ENCODE assay signal across 17 cellular contexts in genomic region chr7:137687556-137688280, GRCh38.
DNase-seq lines count a peak whose midpoint lies in the region; ATAC-seq and TF ChIP-seq lines count a peak whose summit lies in the region.
"Had no signal": no experiment of that assay in that cellular context is flagged by ENCODE, and none has a peak within 500 bp of the region (broad histone marks: within the 10 kb centered on the region; RNA-seq: fewer than 3 reads in every experiment).

No MANE protein-coding gene starts in this region.

- H3K4me3 ChIP-seq in MG63 = no peak overlapping the region
- H3K4me3 ChIP-seq in lung = no peak overlapping the region
- H3K4me3 ChIP-seq: thyroid gland had no signal

- 71 to 84% methylated on average over 8 of the region's 8 CpGs for WGBS in lung, 2 donors

- H3K27me3 ChIP-seq in MG63 (no peaks in the 10 kb centered on the region), lung (ENCODE audit: control insufficient read depth, insufficient read depth) (no peaks in the 10 kb centered on the region)
- H3K27me3 ChIP-seq: thyroid gland had no signal

- H3K36me3 ChIP-seq in MG63 (no peaks in the 10 kb centered on the region), lung (ENCODE audit: control insufficient read depth in 2 of 2, insufficient read depth in 2 of 2, low read length in 2 of 2) (no peaks in the 10 kb centered on the region)
- H3K36me3 ChIP-seq: thyroid gland had no signal

- DNase-seq in A172 (ENCODE audit: low spot score) (peak; percentile 10), MG63 (peak; percentile 5), dedifferentiated amniotic fluid mesenchymal stem cell (ENCODE audit: extremely low spot score) (peak; percentile 72), lung (ENCODE audit: low spot score) (no peak)
- no peak for DNase-seq in activated CD8-positive, alpha-beta memory T cell treated with anti-CD3 and anti-CD28 coated beads, Interleukin-2, amount 50 U/mL, for 4 hours
- no peak for DNase-seq in activated effector memory CD4-positive, alpha-beta T cell treated with anti-CD3 and anti-CD28 coated beads, Interleukin-2, amount 50 U/mL, for 16 hours
- DNase-seq: 8988T; activated T-cell treated with anti-CD3 and anti-CD28 coated beads, Interleukin-2, amount 50 U/mL, for 24 hours; CD4-positive, alpha-beta memory T cell; DND-41; NCI-H1694 treated with DMSO at 0.1 percent for 48 hours; NCI-H510A treated with DMSO at 0.1 percent for 48 hours; OCI-M1; right cardiac atrium; thyroid gland had no signal

- no peaks in the 10 kb centered on the region for H3K4me1 ChIP-seq in lung (ENCODE audit: control insufficient read depth in 2 of 2, insufficient read depth in 2 of 2, low read length in 2 of 2)
- H3K4me1 ChIP-seq: thyroid gland had no signal

- ATAC-seq in lung (ENCODE audit: insufficient read depth, low FRiP score) (peak; percentile 15), HG02610 (IDR thresholded peaks at IDR 0.05; ENCODE audit: unreplicated experiment) (no peak)
- ATAC-seq in activated CD4-positive, CD25-positive, alpha-beta regulatory T cell treated with anti-CD3 and anti-CD28 coated beads, Interleukin-2, amount 50 U/mL, for 24 hours = no peak

- H3K9me3 ChIP-seq in MG63 (no peaks in the 10 kb centered on the region), lung (ENCODE audit: control insufficient read depth in 2 of 2, insufficient read depth in 1 of 2, low read length in 1 of 2) (no peaks in the 10 kb centered on the region)
- H3K9me3 ChIP-seq: thyroid gland had no signal

- no peak for TF ChIP-seq CTCF in lung (IDR thresholded peaks at IDR 0.05; ENCODE audit: control extremely low read depth, extremely low read depth)

- no peak overlapping the region for H3K27ac ChIP-seq in lung (ENCODE audit: low read depth in 1 of 2, low read length in 1 of 2)
- H3K27ac ChIP-seq: thyroid gland had no signal

Comparison
In these comparisons a context has a peak if more than half of its experiments do, and no peak if none do; other contexts are left out.
1. DNase-seq: peak in A172 (single experiment), MG63 (single experiment) and dedifferentiated amniotic fluid mesenchymal stem cell (single experiment); none in lung (single experiment), activated CD8-positive, alpha-beta memory T cell treated with anti-CD3 and anti-CD28 coated beads, Interleukin-2, amount 50 U/mL, for 4 hours (single experiment) and activated effector memory CD4-positive, alpha-beta T cell treated with anti-CD3 and anti-CD28 coated beads, Interleukin-2, amount 50 U/mL, for 16 hours (single experiment).